ENCODE assay signal across 2 cellular contexts in the genomic region with DNA sequence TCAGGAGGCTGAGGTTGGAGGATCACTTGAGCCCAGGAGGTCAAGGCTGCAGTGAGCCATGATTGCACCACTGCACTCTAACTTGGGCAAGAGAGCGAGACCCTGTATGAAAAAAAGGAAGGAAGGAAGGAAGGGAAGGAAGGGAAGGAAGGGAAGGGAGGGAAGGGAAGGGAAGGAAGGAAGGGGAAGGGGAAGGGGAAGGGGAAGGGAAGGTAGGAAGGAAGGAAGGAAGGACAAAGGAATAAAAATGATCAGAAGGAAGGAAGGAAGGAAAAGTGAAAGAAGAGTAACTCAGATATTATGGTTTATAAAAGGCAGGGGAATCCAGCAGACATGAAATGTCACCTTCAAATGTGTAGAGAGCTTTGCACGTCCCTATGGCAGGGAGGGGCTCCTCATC.
A peak's percentile ranks its signal among the peaks of the same experiment; 100 is the strongest.
TF ChIP-seq lines count a peak whose summit lies in the region.

No MANE protein-coding gene starts in this region.

TF ChIP-seq in K562, 482 proteins besides CTCF, POLR2A, EP300 and RAD21 (continued from another document and continues in another):
- TF ChIP-seq HLTF (IDR thresholded peaks at IDR 0.05), result 0 out of 2 replicates have a peak, but pooled peaks have one; percentile 52
- TF ChIP-seq SIRT6 (IDR thresholded peaks at IDR 0.05; ENCODE audit: low read depth, low read length), result no peak
- TF ChIP-seq, protein P1, sequence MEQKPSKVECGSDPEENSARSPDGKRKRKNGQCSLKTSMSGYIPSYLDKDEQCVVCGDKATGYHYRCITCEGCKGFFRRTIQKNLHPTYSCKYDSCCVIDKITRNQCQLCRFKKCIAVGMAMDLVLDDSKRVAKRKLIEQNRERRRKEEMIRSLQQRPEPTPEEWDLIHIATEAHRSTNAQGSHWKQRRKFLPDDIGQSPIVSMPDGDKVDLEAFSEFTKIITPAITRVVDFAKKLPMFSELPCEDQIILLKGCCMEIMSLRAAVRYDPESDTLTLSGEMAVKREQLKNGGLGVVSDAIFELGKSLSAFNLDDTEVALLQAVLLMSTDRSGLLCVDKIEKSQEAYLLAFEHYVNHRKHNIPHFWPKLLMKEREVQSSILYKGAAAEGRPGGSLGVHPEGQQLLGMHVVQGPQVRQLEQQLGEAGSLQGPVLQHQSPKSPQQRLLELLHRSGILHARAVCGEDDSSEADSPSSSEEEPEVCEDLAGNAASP (IDR thresholded peaks at IDR 0.05), result no peak
- no peak for TF ChIP-seq ASH1L (IDR thresholded peaks at IDR 0.05; ENCODE audit: borderline replicate concordance, low read depth, partially characterized antibody)
- no peak for TF ChIP-seq FOXJ3 (CRISPR knock-in tag; IDR thresholded peaks at IDR 0.05)
- TF ChIP-seq, protein P2, sequence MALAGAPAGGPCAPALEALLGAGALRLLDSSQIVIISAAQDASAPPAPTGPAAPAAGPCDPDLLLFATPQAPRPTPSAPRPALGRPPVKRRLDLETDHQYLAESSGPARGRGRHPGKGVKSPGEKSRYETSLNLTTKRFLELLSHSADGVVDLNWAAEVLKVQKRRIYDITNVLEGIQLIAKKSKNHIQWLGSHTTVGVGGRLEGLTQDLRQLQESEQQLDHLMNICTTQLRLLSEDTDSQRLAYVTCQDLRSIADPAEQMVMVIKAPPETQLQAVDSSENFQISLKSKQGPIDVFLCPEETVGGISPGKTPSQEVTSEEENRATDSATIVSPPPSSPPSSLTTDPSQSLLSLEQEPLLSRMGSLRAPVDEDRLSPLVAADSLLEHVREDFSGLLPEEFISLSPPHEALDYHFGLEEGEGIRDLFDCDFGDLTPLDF (CRISPR knock-in tag; IDR thresholded peaks at IDR 0.05), result no peak
- TF ChIP-seq, protein P3, sequence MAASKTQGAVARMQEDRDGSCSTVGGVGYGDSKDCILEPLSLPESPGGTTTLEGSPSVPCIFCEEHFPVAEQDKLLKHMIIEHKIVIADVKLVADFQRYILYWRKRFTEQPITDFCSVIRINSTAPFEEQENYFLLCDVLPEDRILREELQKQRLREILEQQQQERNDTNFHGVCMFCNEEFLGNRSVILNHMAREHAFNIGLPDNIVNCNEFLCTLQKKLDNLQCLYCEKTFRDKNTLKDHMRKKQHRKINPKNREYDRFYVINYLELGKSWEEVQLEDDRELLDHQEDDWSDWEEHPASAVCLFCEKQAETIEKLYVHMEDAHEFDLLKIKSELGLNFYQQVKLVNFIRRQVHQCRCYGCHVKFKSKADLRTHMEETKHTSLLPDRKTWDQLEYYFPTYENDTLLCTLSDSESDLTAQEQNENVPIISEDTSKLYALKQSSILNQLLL (CRISPR knock-in tag; IDR thresholded peaks at IDR 0.05; ENCODE audit: borderline replicate concordance), result no peak
- TF ChIP-seq, protein P4, sequence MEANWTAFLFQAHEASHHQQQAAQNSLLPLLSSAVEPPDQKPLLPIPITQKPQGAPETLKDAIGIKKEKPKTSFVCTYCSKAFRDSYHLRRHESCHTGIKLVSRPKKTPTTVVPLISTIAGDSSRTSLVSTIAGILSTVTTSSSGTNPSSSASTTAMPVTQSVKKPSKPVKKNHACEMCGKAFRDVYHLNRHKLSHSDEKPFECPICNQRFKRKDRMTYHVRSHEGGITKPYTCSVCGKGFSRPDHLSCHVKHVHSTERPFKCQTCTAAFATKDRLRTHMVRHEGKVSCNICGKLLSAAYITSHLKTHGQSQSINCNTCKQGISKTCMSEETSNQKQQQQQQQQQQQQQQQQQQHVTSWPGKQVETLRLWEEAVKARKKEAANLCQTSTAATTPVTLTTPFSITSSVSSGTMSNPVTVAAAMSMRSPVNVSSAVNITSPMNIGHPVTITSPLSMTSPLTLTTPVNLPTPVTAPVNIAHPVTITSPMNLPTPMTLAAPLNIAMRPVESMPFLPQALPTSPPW (CRISPR knock-in tag; IDR thresholded peaks at IDR 0.05), result no peak
- TF ChIP-seq, protein P5, sequence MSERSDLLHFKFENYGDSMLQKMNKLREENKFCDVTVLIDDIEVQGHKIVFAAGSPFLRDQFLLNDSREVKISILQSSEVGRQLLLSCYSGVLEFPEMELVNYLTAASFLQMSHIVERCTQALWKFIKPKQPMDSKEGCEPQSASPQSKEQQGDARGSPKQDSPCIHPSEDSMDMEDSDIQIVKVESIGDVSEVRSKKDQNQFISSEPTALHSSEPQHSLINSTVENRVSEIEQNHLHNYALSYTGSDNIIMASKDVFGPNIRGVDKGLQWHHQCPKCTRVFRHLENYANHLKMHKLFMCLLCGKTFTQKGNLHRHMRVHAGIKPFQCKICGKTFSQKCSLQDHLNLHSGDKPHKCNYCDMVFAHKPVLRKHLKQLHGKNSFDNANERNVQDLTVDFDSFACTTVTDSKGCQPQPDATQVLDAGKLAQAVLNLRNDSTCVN (CRISPR knock-in tag; IDR thresholded peaks at IDR 0.05), result peak; percentile 76; the same call in 1 of the 2 replicates
- TF ChIP-seq ZSCAN29 (IDR thresholded peaks at IDR 0.05), result no peak
- TF ChIP-seq ELF4 (CRISPR knock-in tag; IDR thresholded peaks at IDR 0.05), result peak; percentile 52; the same call in 1 of the 2 replicates
- TF ChIP-seq, protein P6, sequence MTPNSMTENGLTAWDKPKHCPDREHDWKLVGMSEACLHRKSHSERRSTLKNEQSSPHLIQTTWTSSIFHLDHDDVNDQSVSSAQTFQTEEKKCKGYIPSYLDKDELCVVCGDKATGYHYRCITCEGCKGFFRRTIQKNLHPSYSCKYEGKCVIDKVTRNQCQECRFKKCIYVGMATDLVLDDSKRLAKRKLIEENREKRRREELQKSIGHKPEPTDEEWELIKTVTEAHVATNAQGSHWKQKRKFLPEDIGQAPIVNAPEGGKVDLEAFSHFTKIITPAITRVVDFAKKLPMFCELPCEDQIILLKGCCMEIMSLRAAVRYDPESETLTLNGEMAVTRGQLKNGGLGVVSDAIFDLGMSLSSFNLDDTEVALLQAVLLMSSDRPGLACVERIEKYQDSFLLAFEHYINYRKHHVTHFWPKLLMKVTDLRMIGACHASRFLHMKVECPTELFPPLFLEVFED (CRISPR knock-in tag; conservative IDR thresholded peaks at IDR 0.05), result peak; percentile 70; the same call in 1 of the 2 replicates
- no peak for TF ChIP-seq TFAM (CRISPR knock-in tag; conservative IDR thresholded peaks at IDR 0.05)
- TF ChIP-seq, protein P7, sequence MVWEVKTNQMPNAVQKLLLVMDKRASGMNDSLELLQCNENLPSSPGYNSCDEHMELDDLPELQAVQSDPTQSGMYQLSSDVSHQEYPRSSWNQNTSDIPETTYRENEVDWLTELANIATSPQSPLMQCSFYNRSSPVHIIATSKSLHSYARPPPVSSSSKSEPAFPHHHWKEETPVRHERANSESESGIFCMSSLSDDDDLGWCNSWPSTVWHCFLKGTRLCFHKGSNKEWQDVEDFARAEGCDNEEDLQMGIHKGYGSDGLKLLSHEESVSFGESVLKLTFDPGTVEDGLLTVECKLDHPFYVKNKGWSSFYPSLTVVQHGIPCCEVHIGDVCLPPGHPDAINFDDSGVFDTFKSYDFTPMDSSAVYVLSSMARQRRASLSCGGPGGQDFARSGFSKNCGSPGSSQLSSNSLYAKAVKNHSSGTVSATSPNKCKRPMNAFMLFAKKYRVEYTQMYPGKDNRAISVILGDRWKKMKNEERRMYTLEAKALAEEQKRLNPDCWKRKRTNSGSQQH (CRISPR knock-in tag; IDR thresholded peaks at IDR 0.05), result 0 out of 2 replicates have a peak, but pooled peaks have one; percentile 34
- no peak for TF ChIP-seq GABPA (tag; conservative IDR thresholded peaks at IDR 0.05; ENCODE audit: low read depth)
- TF ChIP-seq MIER1 (IDR thresholded peaks at IDR 0.05; ENCODE audit: low read depth), result 0 out of 2 replicates have a peak, but pooled peaks have one; percentile 23

TF ChIP-seq in SK-N-SH, 30 proteins besides CTCF, POLR2A, EP300 and RAD21 (continued from another document):
- TF ChIP-seq NFIC (IDR thresholded peaks at IDR 0.05; ENCODE audit: borderline replicate concordance), result no peak
- TF ChIP-seq YY1 (IDR thresholded peaks at IDR 0.05; ENCODE audit: low read depth), result no peak
- TF ChIP-seq, protein P8, sequence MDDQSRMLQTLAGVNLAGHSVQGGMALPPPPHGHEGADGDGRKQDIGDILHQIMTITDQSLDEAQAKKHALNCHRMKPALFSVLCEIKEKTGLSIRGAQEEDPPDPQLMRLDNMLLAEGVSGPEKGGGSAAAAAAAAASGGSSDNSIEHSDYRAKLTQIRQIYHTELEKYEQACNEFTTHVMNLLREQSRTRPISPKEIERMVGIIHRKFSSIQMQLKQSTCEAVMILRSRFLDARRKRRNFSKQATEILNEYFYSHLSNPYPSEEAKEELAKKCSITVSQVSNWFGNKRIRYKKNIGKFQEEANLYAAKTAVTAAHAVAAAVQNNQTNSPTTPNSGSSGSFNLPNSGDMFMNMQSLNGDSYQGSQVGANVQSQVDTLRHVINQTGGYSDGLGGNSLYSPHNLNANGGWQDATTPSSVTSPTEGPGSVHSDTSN (IDR thresholded peaks at IDR 0.05), result no peak
- no peak for TF ChIP-seq TCF12 (IDR thresholded peaks at IDR 0.05)
- TF ChIP-seq, protein P9, sequence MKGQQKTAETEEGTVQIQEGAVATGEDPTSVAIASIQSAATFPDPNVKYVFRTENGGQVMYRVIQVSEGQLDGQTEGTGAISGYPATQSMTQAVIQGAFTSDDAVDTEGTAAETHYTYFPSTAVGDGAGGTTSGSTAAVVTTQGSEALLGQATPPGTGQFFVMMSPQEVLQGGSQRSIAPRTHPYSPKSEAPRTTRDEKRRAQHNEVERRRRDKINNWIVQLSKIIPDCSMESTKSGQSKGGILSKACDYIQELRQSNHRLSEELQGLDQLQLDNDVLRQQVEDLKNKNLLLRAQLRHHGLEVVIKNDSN (IDR thresholded peaks at IDR 0.05; ENCODE audit: borderline replicate concordance, low read depth), result no peak
- TF ChIP-seq POLR2AphosphoS5 (IDR thresholded peaks at IDR 0.05; ENCODE audit: low read depth, low read length), result no peak
- TF ChIP-seq, protein P10, sequence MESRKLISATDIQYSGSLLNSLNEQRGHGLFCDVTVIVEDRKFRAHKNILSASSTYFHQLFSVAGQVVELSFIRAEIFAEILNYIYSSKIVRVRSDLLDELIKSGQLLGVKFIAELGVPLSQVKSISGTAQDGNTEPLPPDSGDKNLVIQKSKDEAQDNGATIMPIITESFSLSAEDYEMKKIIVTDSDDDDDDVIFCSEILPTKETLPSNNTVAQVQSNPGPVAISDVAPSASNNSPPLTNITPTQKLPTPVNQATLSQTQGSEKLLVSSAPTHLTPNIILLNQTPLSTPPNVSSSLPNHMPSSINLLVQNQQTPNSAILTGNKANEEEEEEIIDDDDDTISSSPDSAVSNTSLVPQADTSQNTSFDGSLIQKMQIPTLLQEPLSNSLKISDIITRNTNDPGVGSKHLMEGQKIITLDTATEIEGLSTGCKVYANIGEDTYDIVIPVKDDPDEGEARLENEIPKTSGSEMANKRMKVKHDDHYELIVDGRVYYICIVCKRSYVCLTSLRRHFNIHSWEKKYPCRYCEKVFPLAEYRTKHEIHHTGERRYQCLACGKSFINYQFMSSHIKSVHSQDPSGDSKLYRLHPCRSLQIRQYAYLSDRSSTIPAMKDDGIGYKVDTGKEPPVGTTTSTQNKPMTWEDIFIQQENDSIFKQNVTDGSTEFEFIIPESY (IDR thresholded peaks at IDR 0.05; ENCODE audit: borderline replicate concordance, low read depth), result no peak
- TF ChIP-seq, protein P11, sequence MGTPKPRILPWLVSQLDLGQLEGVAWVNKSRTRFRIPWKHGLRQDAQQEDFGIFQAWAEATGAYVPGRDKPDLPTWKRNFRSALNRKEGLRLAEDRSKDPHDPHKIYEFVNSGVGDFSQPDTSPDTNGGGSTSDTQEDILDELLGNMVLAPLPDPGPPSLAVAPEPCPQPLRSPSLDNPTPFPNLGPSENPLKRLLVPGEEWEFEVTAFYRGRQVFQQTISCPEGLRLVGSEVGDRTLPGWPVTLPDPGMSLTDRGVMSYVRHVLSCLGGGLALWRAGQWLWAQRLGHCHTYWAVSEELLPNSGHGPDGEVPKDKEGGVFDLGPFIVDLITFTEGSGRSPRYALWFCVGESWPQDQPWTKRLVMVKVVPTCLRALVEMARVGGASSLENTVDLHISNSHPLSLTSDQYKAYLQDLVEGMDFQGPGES (IDR thresholded peaks at IDR 0.05; ENCODE audit: low read depth, low read length), result no peak
- TF ChIP-seq, protein P12, sequence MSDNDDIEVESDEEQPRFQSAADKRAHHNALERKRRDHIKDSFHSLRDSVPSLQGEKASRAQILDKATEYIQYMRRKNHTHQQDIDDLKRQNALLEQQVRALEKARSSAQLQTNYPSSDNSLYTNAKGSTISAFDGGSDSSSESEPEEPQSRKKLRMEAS (IDR thresholded peaks at IDR 0.05; ENCODE audit: low read depth), result no peak
- TF ChIP-seq RFX5 (IDR thresholded peaks at IDR 0.05; ENCODE audit: low read length), result no peak
- TF ChIP-seq, protein P13, sequence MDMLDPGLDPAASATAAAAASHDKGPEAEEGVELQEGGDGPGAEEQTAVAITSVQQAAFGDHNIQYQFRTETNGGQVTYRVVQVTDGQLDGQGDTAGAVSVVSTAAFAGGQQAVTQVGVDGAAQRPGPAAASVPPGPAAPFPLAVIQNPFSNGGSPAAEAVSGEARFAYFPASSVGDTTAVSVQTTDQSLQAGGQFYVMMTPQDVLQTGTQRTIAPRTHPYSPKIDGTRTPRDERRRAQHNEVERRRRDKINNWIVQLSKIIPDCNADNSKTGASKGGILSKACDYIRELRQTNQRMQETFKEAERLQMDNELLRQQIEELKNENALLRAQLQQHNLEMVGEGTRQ (IDR thresholded peaks at IDR 0.05; ENCODE audit: borderline replicate concordance, low read depth, low read length), result no peak
- TF ChIP-seq TEAD4 (IDR thresholded peaks at IDR 0.05; ENCODE audit: borderline replicate concordance, insufficient read depth), result no peak
- TF ChIP-seq MXI1 (IDR thresholded peaks at IDR 0.05; ENCODE audit: low read depth, low read length), result no peak
- no peak for TF ChIP-seq GATA2 (CRISPR knock-in tag; IDR thresholded peaks at IDR 0.05)
- TF ChIP-seq SMC3 (IDR thresholded peaks at IDR 0.05; ENCODE audit: low read depth, low read length), result no peak
- TF ChIP-seq RXRA (IDR thresholded peaks at IDR 0.05; ENCODE audit: borderline replicate concordance, low read depth), result no peak
